ENCODE assay signal across 8 cellular contexts in genomic region chr12:15534322-15534721, GRCh38.
DNase-seq lines count a peak whose midpoint lies in the region; ATAC-seq and TF ChIP-seq lines count a peak whose summit lies in the region.

No MANE protein-coding gene starts in this region.

- no peak overlapping the region for H3K4me3 ChIP-seq in left ventricle myocardium inferior

- DNase-seq in Right ventricle myocardium superior (no peak), left ventricle myocardium inferior (no peak), activated B cell treated with CpG ODN at 0.5 μM for 24 hours (no peak), medulla oblongata (ENCODE audit: extremely low spot score) (peak; percentile 67), mesothelial cell of epicardium (ENCODE audit: low spot score in 2 of 2, unreplicated experiment in 2 of 2) (no peak), NCI-H146 treated with DMSO at 0.1 percent for 48 hours (lab: John Stamatoyannopoulos, UW; ENCODE audit: unreplicated experiment) (no peak), GM13976 (ENCODE audit: low spot score) (no peak)

- H3K27me3 Mint-ChIP-seq in activated B cell treated with CpG ODN at 0.5 μM for 24 hours (no peaks in the 10 kb centered on the region), mesothelial cell of epicardium (ENCODE audit: low read depth) (no peaks in the 10 kb centered on the region)

- in situ Hi-C loops in GM13976 (cut with MboI; ENCODE audit: low sequenced_read_pairs, unreplicated experiment): loop anchor here (5.0 to 10.0 kb wide), 2 partner anchors 43 to 320 kb away; no protein-coding TSS in a partner anchor

- H3K4me3 Mint-ChIP-seq in activated B cell treated with CpG ODN at 0.5 μM for 24 hours (peak overlapping the region; percentile 56), mesothelial cell of epicardium (no peak overlapping the region)

- CTCF ChIA-PET in activated B cell treated with CpG ODN at 0.5 μM for 24 hours (lab: Charles Lee): interaction anchor here (0.5 to 9.6 kb wide), 7 partner anchors 8 to 323 kb away, joined by 3 to 480 read pairs (median 5); no protein-coding TSS in a partner anchor

- POLR2A ChIA-PET in activated B cell treated with CpG ODN at 0.5 μM for 24 hours (lab: Charles Lee): interaction anchor here (0.6 to 2.7 kb wide), 6 partner anchors 12 to 50 kb away, joined by 3 to 18 read pairs (median 4); no protein-coding TSS in a partner anchor

- no peaks in the 10 kb centered on the region for H3K27me3 ChIP-seq in left ventricle myocardium inferior (ENCODE audit: low read depth)

- intact Hi-C loops in Right ventricle myocardium superior (cut with DNase I): no loop called here
- intact Hi-C loops in left ventricle myocardium inferior (cut with micrococcal nuclease): loop anchor here (5.0 kb wide), 2 partner anchors 53 to 323 kb away; no protein-coding TSS in a partner anchor
- intact Hi-C loops in activated B cell treated with CpG ODN at 0.5 μM for 24 hours (cut with micrococcal nuclease): loop anchor here (5.0 kb wide), 1 partner anchor 253 kb away; the partner anchor contains the start of gene EPS8

- no peaks in the 10 kb centered on the region for H3K36me3 ChIP-seq in left ventricle myocardium inferior

- no peak for TF ChIP-seq CTCF in left ventricle myocardium inferior (IDR thresholded peaks at IDR 0.05; ENCODE audit: borderline replicate concordance)
- no peak for TF ChIP-seq CTCF in activated B cell treated with CpG ODN at 0.5 μM for 24 hours (IDR thresholded peaks at IDR 0.05)
- no peak for TF ChIP-seq CTCF in mesothelial cell of epicardium (IDR thresholded peaks at IDR 0.05; ENCODE audit: unreplicated experiment)
- no peak for TF ChIP-seq CTCF in GM13976 (IDR thresholded peaks at IDR 0.05; ENCODE audit: borderline replicate concordance, control extremely low read depth, extremely low read depth, insufficient read depth, missing control alignments)

- peaks cover under 1% of the 10 kb centered on the region for H3K9me3 ChIP-seq in left ventricle myocardium inferior (replicated peaks)

- H3K4me1 ChIP-seq in left ventricle myocardium inferior: no peaks in the 10 kb centered on the region

- no peaks in the 10 kb centered on the region for H3K36me3 Mint-ChIP-seq in activated B cell treated with CpG ODN at 0.5 μM for 24 hours (ENCODE audit: low read depth)
- no peaks in the 10 kb centered on the region for H3K36me3 Mint-ChIP-seq in mesothelial cell of epicardium

- no peak overlapping the region for H3K27ac ChIP-seq in left ventricle myocardium inferior (replicated peaks)

- H3K4me1 Mint-ChIP-seq in activated B cell treated with CpG ODN at 0.5 μM for 24 hours (peaks cover 8% of the 10 kb centered on the region), mesothelial cell of epicardium (peaks cover 4% of the 10 kb centered on the region)

- H3K27ac Mint-ChIP-seq in activated B cell treated with CpG ODN at 0.5 μM for 24 hours (peak overlapping the region; percentile 85), mesothelial cell of epicardium (no peak overlapping the region)

- no peaks in the 10 kb centered on the region for H3K9me3 Mint-ChIP-seq in activated B cell treated with CpG ODN at 0.5 μM for 24 hours
- peaks cover 8% of the 10 kb centered on the region for H3K9me3 Mint-ChIP-seq in mesothelial cell of epicardium

- ATAC-seq in Right ventricle myocardium superior (ENCODE audit: poor library complexity): peak; percentile 62
- ATAC-seq in HG03175 (IDR thresholded peaks at IDR 0.05; ENCODE audit: unreplicated experiment): peak; percentile 89
- peak; percentile 74 for ATAC-seq in activated B cell treated with CpG ODN at 0.5 μM for 24 hours (ENCODE audit: low read depth)
